Comparison of ENCODE assay signal across 8 cellular contexts in the genomic region with DNA sequence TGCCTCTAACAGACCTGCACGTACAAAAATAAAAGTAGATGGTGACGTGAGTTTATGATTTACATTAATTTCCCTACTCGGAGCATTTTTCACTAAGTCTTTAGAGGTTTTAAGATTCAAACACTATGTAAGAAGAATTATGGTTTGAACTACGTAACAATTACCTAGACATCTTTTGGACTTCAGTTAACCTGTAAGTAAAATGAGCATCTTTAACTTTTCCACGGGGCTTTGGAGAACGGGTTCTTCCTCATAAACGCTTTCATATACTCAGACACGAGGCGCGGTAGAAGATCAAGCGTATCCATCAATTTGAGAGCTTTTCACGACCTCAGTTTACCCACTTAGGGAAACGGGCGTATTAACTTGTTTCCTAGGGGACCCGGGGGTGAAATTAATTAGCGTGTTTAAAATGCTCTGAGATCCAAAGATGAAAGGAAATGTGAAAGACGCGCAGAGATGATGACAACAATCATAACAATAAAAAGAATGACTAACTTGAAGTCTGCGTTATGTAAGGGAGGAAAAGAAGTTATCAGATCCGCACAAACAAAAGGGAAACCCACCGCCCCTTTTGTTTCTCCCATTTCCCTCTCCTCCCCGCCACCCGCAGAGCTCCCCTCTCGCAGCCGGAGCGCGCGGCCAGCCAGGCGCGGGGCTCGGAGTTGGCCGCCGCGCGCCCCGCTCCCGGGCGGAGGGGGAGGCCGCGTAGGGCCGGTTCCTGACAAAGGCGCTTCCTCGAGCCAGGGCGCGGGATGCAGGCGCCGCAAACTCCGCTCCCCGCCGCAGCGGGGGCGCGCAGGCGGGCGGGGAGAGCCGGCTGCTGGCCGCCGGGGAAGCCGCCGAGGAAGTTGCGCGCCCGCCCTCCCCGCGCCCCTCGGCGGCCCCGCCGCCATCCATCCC. TPM values are rescaled to one million over a fixed set of nuclear protein-coding genes. Genes with fewer than 3 reads are reported as not detected.
DNase-seq lines count a peak whose midpoint lies in the region; ATAC-seq, FAIRE-seq and TF ChIP-seq lines count a peak whose summit lies in the region.

No MANE protein-coding gene starts in this region.

- peak overlapping the region; percentile 84 for H3K4me2 ChIP-seq in K562 (ENCODE audit: insufficient read depth, low read length)

- H3K27me3 ChIP-seq in K562 (ENCODE audit: control insufficient read depth in 2 of 2, insufficient read depth in 2 of 2, low read length in 2 of 2), result no peaks in the 10 kb centered on the region
- no peaks in the 10 kb centered on the region for H3K27me3 ChIP-seq in iPS-18a (ENCODE audit: control insufficient read depth, insufficient read depth, low read length)

- H3K27ac ChIP-seq in K562 (ENCODE audit: extremely low read depth, low read depth, low read length) (peak overlapping the region; percentile 88), iPS-18a (ENCODE audit: low read length) (peak overlapping the region; percentile 57)

- H2AFZ ChIP-seq in K562 (ENCODE audit: low read depth, low read length), result peak overlapping the region; percentile 86

- no peaks in the 10 kb centered on the region for H3K9me1 ChIP-seq in K562 (ENCODE audit: control insufficient read depth, insufficient read depth, low read length)

- BruUV-seq in K562 (replicated peaks; lab: Mats Ljungman, UMichigan), result TSS peak; percentile 66

- in situ Hi-C loops in K562 (cut with MboI), result no loop called here

- ATAC-seq in GM21360 (IDR thresholded peaks at IDR 0.05; ENCODE audit: unreplicated experiment), result peak; percentile 8
- peak; percentile 49 for ATAC-seq in K562

- peaks cover 50% of the 10 kb centered on the region for H3K79me2 ChIP-seq in K562 (ENCODE audit: control insufficient read depth, insufficient read depth, low read length)

- H3K4me3 ChIP-seq in K562 (peak overlapping the region; percentile 91), iPS-18a (ENCODE audit: low read length) (peak overlapping the region; percentile 97), skeletal muscle cell (ENCODE audit: low read depth, low read length) (peak overlapping the region; percentile 79)

- H3K9ac ChIP-seq in K562 (ENCODE audit: insufficient read depth in 1 of 2, low read depth in 2 of 2, low read length in 2 of 2) (peak overlapping the region; percentile 73 to 97), iPS-18a (ENCODE audit: low read length) (peak overlapping the region; percentile 94)

- CTCF ChIA-PET in K562 (lab: Yijun Ruan, JAX; ENCODE audit: low intra/inter-chr PET ratio), result no interaction called here

- H3K4me1 ChIP-seq in K562 (replicated peaks in 1 of 2; ENCODE audit: control insufficient read depth in 2 of 2, insufficient read depth in 2 of 2, low read length in 2 of 2), result peaks cover 2 to 13% of the 10 kb centered on the region in 2 experiments; a peak in 3 of 5 replicates
- peaks cover 30% of the 10 kb centered on the region for H3K4me1 ChIP-seq in iPS-18a (ENCODE audit: control insufficient read depth, low read depth, low read length)

- H4K20me1 ChIP-seq in K562 (replicated peaks; ENCODE audit: control insufficient read depth, insufficient read depth, low read length), result no peaks in the 10 kb centered on the region

- TF ChIP-seq POLR2A in Raji (IDR thresholded peaks at IDR 0.05; ENCODE audit: insufficient read depth, low read depth, low read length) (peak; percentile 54), K562 (conservative IDR thresholded peaks at IDR 0.05) (no peak)

- under 1% methylated on average over 44 of the region's 69 CpGs for WGBS in K562 (ENCODE audit: insufficient coverage, low coverage, missing lambda C conversion rate)

- peak; percentile 71 for DNase-seq in D341Med (ENCODE audit: low spot score)
- DNase-seq in HK-2 (ENCODE audit: unreplicated experiment), result peak; percentile 37
- DNase-seq in K562 (ENCODE audit: extremely low read depth in 1 of 4, low spot score in 3 of 4), result peak; percentile 41 to 58 (median 44)
- no peak for DNase-seq in skeletal muscle cell (ENCODE audit: low read depth)
- DNase-seq in GOT3 (lab: John Stamatoyannopoulos, UW), result no peak

- intact Hi-C loops in K562 (cut with micrococcal nuclease), result loop anchor here (5.0 kb wide), 1 partner anchor 91 kb away; no protein-coding TSS in a partner anchor

- no peak for FAIRE-seq in K562 (lab: Jason Lieb, UNC)

- no peaks in the 10 kb centered on the region for H3K9me3 ChIP-seq in K562 (replicated peaks; ENCODE audit: control insufficient read depth, insufficient read depth, low read depth, low read length)
- H3K9me3 ChIP-seq in iPS-18a (ENCODE audit: control insufficient read depth, low read depth, low read length), result no peaks in the 10 kb centered on the region

- TF ChIP-seq CTCF in K562 (IDR thresholded peaks at IDR 0.05 in 2 of 3, conservative IDR thresholded peaks at IDR 0.05 in 1 of 3; ENCODE audit: insufficient read depth in 2 of 3, low read depth in 1 of 3, low read length in 3 of 3), result no peak

- no peak for TF ChIP-seq RAD21 in K562 (CRISPR knock-in tag; conservative IDR thresholded peaks at IDR 0.05 in 1 of 2, IDR thresholded peaks at IDR 0.05 in 1 of 2)

- POLR2A ChIA-PET in K562 (lab: Yijun Ruan, JAX), result interaction anchor here (0.6 to 1.5 kb wide), 4 partner anchors 9 to 168 kb away, joined by 3 to 4 read pairs (median 3); no protein-coding TSS in a partner anchor

- no peak for TF ChIP-seq EP300 in K562 (IDR thresholded peaks at IDR 0.05; ENCODE audit: low read length)

- no peaks in the 10 kb centered on the region for H3K36me3 ChIP-seq in K562 (ENCODE audit: control insufficient read depth, insufficient read depth, low read length)
- no peaks in the 10 kb centered on the region for H3K36me3 ChIP-seq in iPS-18a (ENCODE audit: control insufficient read depth, low read depth, low read length)

TF ChIP-seq in K562, 482 proteins besides CTCF, POLR2A, EP300 and RAD21 (continues in another document):
- TF ChIP-seq PPARD (CRISPR knock-in tag; IDR thresholded peaks at IDR 0.05), result no peak
- no peak for TF ChIP-seq ATF1 (CRISPR knock-in tag; IDR thresholded peaks at IDR 0.05)
- TF ChIP-seq ATF1 (tag; IDR thresholded peaks at IDR 0.05), result peak; percentile 10; the same call in 1 of the 2 replicates
- no peak for TF ChIP-seq CSDE1 (IDR thresholded peaks at IDR 0.05)
- TF ChIP-seq NRF1 (conservative IDR thresholded peaks at IDR 0.05 in 1 of 2, IDR thresholded peaks at IDR 0.05 in 1 of 2), result no peak
- no peak for TF ChIP-seq RBM15 (IDR thresholded peaks at IDR 0.05; ENCODE audit: insufficient read depth, low read length)
- peak; percentile 1 for TF ChIP-seq BRD9 (IDR thresholded peaks at IDR 0.05; ENCODE audit: low read depth, partially characterized antibody)
- TF ChIP-seq ZNF263 (CRISPR knock-in tag; IDR thresholded peaks at IDR 0.05; ENCODE audit: borderline replicate concordance), result no peak
- peak; percentile 79 for TF ChIP-seq RBBP5 (IDR thresholded peaks at IDR 0.05; ENCODE audit: borderline replicate concordance, insufficient read depth, low read length, poor library complexity, severe bottlenecking)
- TF ChIP-seq, protein P1, sequence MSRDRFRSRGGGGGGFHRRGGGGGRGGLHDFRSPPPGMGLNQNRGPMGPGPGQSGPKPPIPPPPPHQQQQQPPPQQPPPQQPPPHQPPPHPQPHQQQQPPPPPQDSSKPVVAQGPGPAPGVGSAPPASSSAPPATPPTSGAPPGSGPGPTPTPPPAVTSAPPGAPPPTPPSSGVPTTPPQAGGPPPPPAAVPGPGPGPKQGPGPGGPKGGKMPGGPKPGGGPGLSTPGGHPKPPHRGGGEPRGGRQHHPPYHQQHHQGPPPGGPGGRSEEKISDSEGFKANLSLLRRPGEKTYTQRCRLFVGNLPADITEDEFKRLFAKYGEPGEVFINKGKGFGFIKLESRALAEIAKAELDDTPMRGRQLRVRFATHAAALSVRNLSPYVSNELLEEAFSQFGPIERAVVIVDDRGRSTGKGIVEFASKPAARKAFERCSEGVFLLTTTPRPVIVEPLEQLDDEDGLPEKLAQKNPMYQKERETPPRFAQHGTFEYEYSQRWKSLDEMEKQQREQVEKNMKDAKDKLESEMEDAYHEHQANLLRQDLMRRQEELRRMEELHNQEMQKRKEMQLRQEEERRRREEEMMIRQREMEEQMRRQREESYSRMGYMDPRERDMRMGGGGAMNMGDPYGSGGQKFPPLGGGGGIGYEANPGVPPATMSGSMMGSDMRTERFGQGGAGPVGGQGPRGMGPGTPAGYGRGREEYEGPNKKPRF (IDR thresholded peaks at IDR 0.05; ENCODE audit: low read depth, low read length), result no peak
- peak; percentile 27; the same call in 1 of the 2 replicates for TF ChIP-seq EP400 (IDR thresholded peaks at IDR 0.05)

RNA-seq across cellular contexts. Expression of a gene that starts 0.8 kb away (rescaled TPM):
- 3.4 and 10.9 TPM in 2 replicates for total RNA-seq in K562 (2011; cell fraction: chromatin; rRNA removed; ENCODE audit: low replicate concordance)
- total RNA-seq in K562 (2011; cell fraction: nucleolus; rRNA removed), result 4.5 TPM in 2 replicates
- 5.6 and 9.8 TPM in 2 replicates for total RNA-seq in K562 (2011; cell fraction: nucleoplasm; rRNA removed)
- total RNA-seq in K562 (2014; rRNA removed) (11.6 and 12.9 TPM in 2 replicates), K562 (2014; rRNA removed; fragmentation: Illumina TruSeq; extraction: Trizol) (12.1 and 13.1 TPM in 2 replicates), K562 (2015; rRNA removed; fragmentation: Illumina TruSeq; extraction: Trizol) (7.5 and 7.7 TPM in 2 replicates), K562 (2021) (15.7 and 19.2 TPM in 2 replicates)
- polyA plus RNA-seq in K562 (2011; rRNA removed) (16.0 and 16.6 TPM in 2 replicates), K562 (2014; fragmentation: Illumina TruSeq; extraction: Trizol) (10.8 and 12.5 TPM in 2 replicates), K562 (2014; fragmentation: Nextera tagmentation; extraction: Ambion mirVana) (1 to 10 TPM; 3.3 to 3.9 TPM), K562 (2014; rRNA removed) (9.2 and 12.5 TPM in 2 replicates)
- polyA plus RNA-seq in K562 (2011; cell fraction: cytosol; rRNA removed), result 7.9 and 9.6 TPM in 2 replicates
- polyA plus RNA-seq in K562 (2011; cell fraction: nucleus; rRNA removed), result 5.6 and 9.5 TPM in 2 replicates
- 7.5 and 9.0 TPM in 2 replicates for polyA plus RNA-seq in K562 (2012)
- polyA minus RNA-seq in K562 (2011; rRNA and poly(A)+ RNA removed), result 22.7 and 28.5 TPM in 2 replicates
- polyA minus RNA-seq in K562 (2011; cell fraction: cytosol; rRNA and poly(A)+ RNA removed), result 9.3 and 11.4 TPM in 2 replicates
- polyA minus RNA-seq in K562 (2011; cell fraction: nucleus; rRNA and poly(A)+ RNA removed), result 14.3 and 21.9 TPM in 2 replicates

Comparison
In these comparisons a context has a peak if more than half of its experiments do, and no peak if none do; other contexts are left out.
1. DNase-seq: peak in D341Med (single experiment), HK-2 (single experiment) and K562 (4 of 4); none in skeletal muscle cell (single experiment) and GOT3 (single experiment).
2. Peak in every context shown above with its lines, with median percentiles within 50 percentile points of each other: H3K4me3 ChIP-seq.